11 cellular contexts compared by ENCODE assay signal in genomic region chr11:32895471-32895870, GRCh38. TPM values are rescaled to one million over a fixed set of nuclear protein-coding genes. Genes with fewer than 3 reads are reported as not detected.
A peak's percentile ranks its signal among the peaks of the same experiment; 100 is the strongest.
DNase-seq lines count a peak whose midpoint lies in the region; FAIRE-seq and TF ChIP-seq lines count a peak whose summit lies in the region.
"Had no signal": no experiment of that assay in that cellular context is flagged by ENCODE, and none has a peak within 500 bp of the region (broad histone marks: within the 10 kb centered on the region; RNA-seq: fewer than 3 reads in every experiment).

No MANE protein-coding gene starts in this region.

- CTCF ChIA-PET in OCI-LY7 (lab: Charles Lee; ENCODE audit: unreplicated experiment): no interaction called here
- CTCF ChIA-PET in activated naive CD4-positive, alpha-beta T cell treated with anti-CD3 and anti-CD28 coated beads for 36 hours (lab: Charles Lee): interaction anchor here (1.5 to 2.9 kb wide), 3 partner anchors 9 to 170 kb away, joined by 4 to 12 read pairs (median 6); partner anchors contain the start of gene DEPDC7

- H2AFZ ChIP-seq in OCI-LY7 (ENCODE audit: low read length): no peak overlapping the region

- H3K4me2 ChIP-seq in BLaER1 (peak overlapping the region; percentile 80), OCI-LY7 (ENCODE audit: low read length) (peak overlapping the region; percentile 100)

- BruUV-seq in OCI-LY7 (replicated peaks; lab: Mats Ljungman, UMichigan): no TSS peak

- H3K36me3 ChIP-seq in BLaER1 (peaks cover 35% of the 10 kb centered on the region), OCI-LY7 (ENCODE audit: insufficient read depth, low read length) (peaks cover 50% of the 10 kb centered on the region), iPS-15b (ENCODE audit: control insufficient read depth, insufficient read depth, low read length) (no peaks in the 10 kb centered on the region), MG63 (peaks cover 10% of the 10 kb centered on the region)

- H3K4me1 ChIP-seq in BLaER1: peaks cover 32% of the 10 kb centered on the region
- H3K4me1 ChIP-seq in OCI-LY7 (ENCODE audit: insufficient read depth, low read length, poor library complexity, severe bottlenecking): peaks cover 26% of the 10 kb centered on the region
- H3K4me1 ChIP-seq in iPS-15b (ENCODE audit: control insufficient read depth, insufficient read depth, low read length): peaks cover 17% of the 10 kb centered on the region

- H3K79me2 ChIP-seq in OCI-LY7 (ENCODE audit: insufficient read depth, low read depth, low read length): peaks cover 68% of the 10 kb centered on the region

- no peak for TF ChIP-seq POLR2A in GM12892 (IDR thresholded peaks at IDR 0.05; ENCODE audit: low read depth, low read length)

- H3K4me3 ChIP-seq in BLaER1 (peak overlapping the region; percentile 94), OCI-LY7 (ENCODE audit: low read depth, low read length, poor library complexity, severe bottlenecking) (peak overlapping the region; percentile 86), iPS-15b (ENCODE audit: low read depth, low read length) (peak overlapping the region; percentile 80), MG63 (no peak overlapping the region)

- H3K4me1 Mint-ChIP-seq in activated naive CD4-positive, alpha-beta T cell treated with anti-CD3 and anti-CD28 coated beads for 36 hours (ENCODE audit: low read depth): peaks cover 53% of the 10 kb centered on the region

- TF ChIP-seq CTCF in OCI-LY7 (conservative IDR thresholded peaks at IDR 0.05; ENCODE audit: low read length): no peak

- no peaks in the 10 kb centered on the region for H3K27me3 Mint-ChIP-seq in activated naive CD4-positive, alpha-beta T cell treated with anti-CD3 and anti-CD28 coated beads for 36 hours (ENCODE audit: low read depth)

- H3K27ac Mint-ChIP-seq in activated naive CD4-positive, alpha-beta T cell treated with anti-CD3 and anti-CD28 coated beads for 36 hours: no peak overlapping the region

- H3K9ac ChIP-seq in BLaER1 (peak overlapping the region; percentile 96; the same call in 1 of the 2 replicates), iPS-15b (ENCODE audit: low read depth, low read length) (no peak overlapping the region)

- H3K36me3 Mint-ChIP-seq in activated naive CD4-positive, alpha-beta T cell treated with anti-CD3 and anti-CD28 coated beads for 36 hours (ENCODE audit: low read depth): peaks cover 5% of the 10 kb centered on the region

- H3K27me3 ChIP-seq in BLaER1 (no peaks in the 10 kb centered on the region), iPS-15b (ENCODE audit: control insufficient read depth, insufficient read depth, low read length) (no peaks in the 10 kb centered on the region), MG63 (no peaks in the 10 kb centered on the region)

- DNase-seq in GM12892 (ENCODE audit: insufficient read length) (no peak), OCI-LY7 (ENCODE audit: low spot score) (no peak), GOT3 (lab: John Stamatoyannopoulos, UW) (no peak), MG63 (no peak), SW480 (ENCODE audit: low spot score) (no peak)
- DNase-seq in activated naive CD4-positive, alpha-beta T cell treated with anti-CD3 and anti-CD28 coated beads for 36 hours: no peak
- DNase-seq: activated T-cell treated with anti-CD3 and anti-CD28 coated beads for 4 hours; COR-L47; stimulated activated CD4-positive, alpha-beta T cell treated with anti-CD3 and anti-CD28 coated beads, Interleukin-15, amount 100 ng/mL, for 24 hours had no signal

- POLR2A ChIA-PET in OCI-LY7 (lab: Charles Lee): interaction anchor here (0.6 to 2.3 kb wide), 11 partner anchors 9 to 174 kb away, joined by 3 to 12 read pairs (median 4); partner anchors contain the start of gene TCP11L1

- intact Hi-C loops in OCI-LY7 (cut with micrococcal nuclease; ENCODE audit: unreplicated experiment): loop anchor here (10.0 kb wide), 3 partner anchors 139 to 1159 kb away; partner anchors contain the start of genes CAPRIN1, EIF3M and TCP11L1
- intact Hi-C loops in activated naive CD4-positive, alpha-beta T cell treated with anti-CD3 and anti-CD28 coated beads for 36 hours (cut with micrococcal nuclease): loop anchor here (2.0 to 10.0 kb wide), 3 partner anchors 841 to 1081 kb away; partner anchors contain the start of genes CD59, FBXO3 and PAX6

- H3K4me3 Mint-ChIP-seq in activated naive CD4-positive, alpha-beta T cell treated with anti-CD3 and anti-CD28 coated beads for 36 hours: no peak overlapping the region

- no peaks in the 10 kb centered on the region for H3K9me3 Mint-ChIP-seq in activated naive CD4-positive, alpha-beta T cell treated with anti-CD3 and anti-CD28 coated beads for 36 hours

- H3K9me3 ChIP-seq in BLaER1 (no peaks in the 10 kb centered on the region), OCI-LY7 (ENCODE audit: low read length) (no peaks in the 10 kb centered on the region), iPS-15b (ENCODE audit: control insufficient read depth, insufficient read depth, low read length) (no peaks in the 10 kb centered on the region), MG63 (no peaks in the 10 kb centered on the region)

- H3K9me2 ChIP-seq in OCI-LY7 (ENCODE audit: insufficient read depth, low read length): no peaks in the 10 kb centered on the region

- FAIRE-seq in GM12892 (lab: Jason Lieb, UNC): peak; percentile 75

- H3K27ac ChIP-seq in BLaER1 (peak overlapping the region; percentile 95; the same call in 1 of the 2 replicates), OCI-LY7 (ENCODE audit: low read depth, low read length, poor library complexity, severe bottlenecking) (no peak overlapping the region)

- peaks cover 62% of the 10 kb centered on the region for H4K20me1 ChIP-seq in BLaER1
- peaks cover 35% of the 10 kb centered on the region for H4K20me1 ChIP-seq in OCI-LY7 (ENCODE audit: insufficient read depth, low read length)

RNA-seq across cellular contexts. Expression of gene QSER1, which starts 2.9 kb away (rescaled TPM):
- 7.5 TPM for polyA plus RNA-seq in GM12892 (2012; ENCODE audit: missing spikeins)
- 30.6 and 32.3 TPM in 2 replicates for total RNA-seq in OCI-LY7 (2014; rRNA removed; shearing (Covaris generic))
- 46.3 and 52.5 TPM in 2 replicates for total RNA-seq in OCI-LY7 (2022)
- 5.7 and 10.4 TPM in 2 replicates for total RNA-seq in MG63 (2014; rRNA removed; shearing (Covaris generic); ENCODE audit: low replicate concordance)
- 10 to 100 TPM; 10.1 to 12.3 TPM for total RNA-seq in activated naive CD4-positive, alpha-beta T cell treated with anti-CD3 and anti-CD28 coated beads for 36 hours
